Comparison of ENCODE assay signal across 8 cellular contexts in genomic region chr1:198156111-198156744, GRCh38. TPM values are rescaled to one million over a fixed set of nuclear protein-coding genes. Genes with fewer than 3 reads are reported as not detected.
DNase-seq lines count a peak whose midpoint lies in the region; ATAC-seq and TF ChIP-seq lines count a peak whose summit lies in the region.

No MANE protein-coding gene starts in this region.

- no peaks in the 10 kb centered on the region for H3K36me3 Mint-ChIP-seq in T-cell

- peak overlapping the region; percentile 86 to 95 (median 87) for H3K4me3 Mint-ChIP-seq in T-cell

- CTCF ChIA-PET in HEK293T (lab: Yijun Ruan, JAX) (interaction anchor here (0.8 to 1.1 kb wide), 2 partner anchors 199 to 630 kb away, joined by 3 read pairs; no protein-coding TSS in a partner anchor), T-cell (lab: Charles Lee) (interaction anchor here (0.6 to 1.8 kb wide), 10 partner anchors 10 to 380 kb away, joined by 3 to 6 read pairs (median 4); no protein-coding TSS in a partner anchor)

- peak; percentile 17 to 39 (median 26) for ATAC-seq in T-cell (replicated peaks in 1 of 4)
- no peak for ATAC-seq in sciatic nerve
- no peak for ATAC-seq in HG03025 (IDR thresholded peaks at IDR 0.05; ENCODE audit: low FRiP score, unreplicated experiment)

- intact Hi-C loops in sciatic nerve (cut with DNase I) = no loop called here

- peak overlapping the region; percentile 89 to 90 for H3K27ac Mint-ChIP-seq in T-cell

- no peaks in the 10 kb centered on the region for H3K27me3 Mint-ChIP-seq in T-cell

- peak; percentile 69 for DNase-seq in GM03348 (ENCODE audit: low spot score)
- peak; percentile 68 for DNase-seq in HEK293T (ENCODE audit: extremely low spot score)
- DNase-seq in NAMALWA (ENCODE audit: low spot score) = peak; percentile 88
- peak; percentile 32 to 81 (median 63) for DNase-seq in T-cell
- peak; percentile 83 for DNase-seq in amniotic epithelial cell (ENCODE audit: low read depth)
- peak; percentile 58 for DNase-seq in hepatic stellate cell (ENCODE audit: low spot score)
- peak; percentile 68 for DNase-seq in sciatic nerve (ENCODE audit: low spot score)

- no peaks in the 10 kb centered on the region for H3K9me3 Mint-ChIP-seq in T-cell

- POLR2A ChIA-PET in HEK293T (lab: Yijun Ruan, JAX) = interaction anchor here (0.7 to 1.4 kb wide), 4 partner anchors 12 to 109 kb away, joined by 3 to 5 read pairs (median 3); no protein-coding TSS in a partner anchor
- POLR2A ChIA-PET in T-cell (lab: Charles Lee) = no interaction called here

- peaks cover 26 to 43% (median 39%) of the 10 kb centered on the region in 3 donors for H3K4me1 Mint-ChIP-seq in T-cell

TF ChIP-seq in HEK293T, 16 proteins besides CTCF, POLR2A, EP300 and RAD21:
- TF ChIP-seq NFRKB (IDR thresholded peaks at IDR 0.05) = no peak
- TF ChIP-seq PKNOX1 (IDR thresholded peaks at IDR 0.05) = peak; percentile 44
- TF ChIP-seq FOXK2 (IDR thresholded peaks at IDR 0.05) = no peak
- TF ChIP-seq L3MBTL2 (conservative IDR thresholded peaks at IDR 0.05) = no peak
- no peak for TF ChIP-seq HDGF (IDR thresholded peaks at IDR 0.05; ENCODE audit: borderline replicate concordance)
- TF ChIP-seq SP1 (IDR thresholded peaks at IDR 0.05) = no peak
- TF ChIP-seq ELF4 (IDR thresholded peaks at IDR 0.05) = no peak
- TF ChIP-seq BHLHE40 (IDR thresholded peaks at IDR 0.05; ENCODE audit: borderline replicate concordance) = no peak
- peak; percentile 90 for TF ChIP-seq ZNF384 (IDR thresholded peaks at IDR 0.05)
- TF ChIP-seq CTBP1 (IDR thresholded peaks at IDR 0.05; ENCODE audit: borderline replicate concordance) = no peak
- TF ChIP-seq LEF1 (IDR thresholded peaks at IDR 0.05; ENCODE audit: borderline replicate concordance) = no peak
TF ChIP-seq in HEK293T: peak in this region for 2.

RNA-seq across cellular contexts. Expression of gene NEK7, which starts 0.6 kb away (rescaled TPM):
- total RNA-seq in T-cell (10 to 100 TPM; 31.8 to 75.4 (median 69.9) TPM), sciatic nerve (119 TPM)

Comparison
In these comparisons a context has a peak if more than half of its experiments do, and no peak if none do; other contexts are left out.
1. ATAC-seq: peak in T-cell (4 of 4); none in sciatic nerve (single experiment) and HG03025 (single experiment).
2. Peak in every context shown above with its lines, with median percentiles within 50 percentile points of each other: DNase-seq.